Comparison of ENCODE assay signal across 1 cellular context in the genomic region with DNA sequence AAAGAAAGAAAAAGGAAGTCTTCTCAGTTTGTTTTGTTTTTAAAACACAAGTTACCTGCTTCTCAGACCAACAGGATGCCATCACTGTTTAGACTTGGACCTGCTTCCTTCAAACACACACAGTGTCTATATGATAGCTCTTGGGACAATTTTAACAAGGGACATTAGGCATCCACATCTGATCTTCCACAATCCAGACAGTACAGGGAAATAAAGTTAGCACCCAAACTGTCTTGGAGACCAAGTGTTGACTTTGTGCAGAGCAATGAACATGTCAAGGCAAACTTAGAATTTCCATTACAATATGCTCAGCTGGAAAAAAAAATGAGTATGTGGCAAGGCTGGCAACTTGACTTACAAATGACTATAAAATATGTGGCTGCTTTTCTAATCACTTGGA.
TF ChIP-seq lines count a peak whose summit lies in the region.

No MANE protein-coding gene starts in this region.

TF ChIP-seq in K562, 482 proteins besides CTCF, POLR2A, EP300 and RAD21 (continued from another document):
- TF ChIP-seq, protein P1, sequence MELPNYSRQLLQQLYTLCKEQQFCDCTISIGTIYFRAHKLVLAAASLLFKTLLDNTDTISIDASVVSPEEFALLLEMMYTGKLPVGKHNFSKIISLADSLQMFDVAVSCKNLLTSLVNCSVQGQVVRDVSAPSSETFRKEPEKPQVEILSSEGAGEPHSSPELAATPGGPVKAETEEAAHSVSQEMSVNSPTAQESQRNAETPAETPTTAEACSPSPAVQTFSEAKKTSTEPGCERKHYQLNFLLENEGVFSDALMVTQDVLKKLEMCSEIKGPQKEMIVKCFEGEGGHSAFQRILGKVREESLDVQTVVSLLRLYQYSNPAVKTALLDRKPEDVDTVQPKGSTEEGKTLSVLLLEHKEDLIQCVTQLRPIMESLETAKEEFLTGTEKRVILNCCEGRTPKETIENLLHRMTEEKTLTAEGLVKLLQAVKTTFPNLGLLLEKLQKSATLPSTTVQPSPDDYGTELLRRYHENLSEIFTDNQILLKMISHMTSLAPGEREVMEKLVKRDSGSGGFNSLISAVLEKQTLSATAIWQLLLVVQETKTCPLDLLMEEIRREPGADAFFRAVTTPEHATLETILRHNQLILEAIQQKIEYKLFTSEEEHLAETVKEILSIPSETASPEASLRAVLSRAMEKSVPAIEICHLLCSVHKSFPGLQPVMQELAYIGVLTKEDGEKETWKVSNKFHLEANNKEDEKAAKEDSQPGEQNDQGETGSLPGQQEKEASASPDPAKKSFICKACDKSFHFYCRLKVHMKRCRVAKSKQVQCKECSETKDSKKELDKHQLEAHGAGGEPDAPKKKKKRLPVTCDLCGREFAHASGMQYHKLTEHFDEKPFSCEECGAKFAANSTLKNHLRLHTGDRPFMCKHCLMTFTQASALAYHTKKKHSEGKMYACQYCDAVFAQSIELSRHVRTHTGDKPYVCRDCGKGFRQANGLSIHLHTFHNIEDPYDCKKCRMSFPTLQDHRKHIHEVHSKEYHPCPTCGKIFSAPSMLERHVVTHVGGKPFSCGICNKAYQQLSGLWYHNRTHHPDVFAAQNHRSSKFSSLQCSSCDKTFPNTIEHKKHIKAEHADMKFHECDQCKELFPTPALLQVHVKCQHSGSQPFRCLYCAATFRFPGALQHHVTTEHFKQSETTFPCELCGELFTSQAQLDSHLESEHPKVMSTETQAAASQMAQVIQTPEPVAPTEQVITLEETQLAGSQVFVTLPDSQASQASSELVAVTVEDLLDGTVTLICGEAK (IDR thresholded peaks at IDR 0.05) = no peak
- TF ChIP-seq, protein P1 (CRISPR knock-in tag; IDR thresholded peaks at IDR 0.05) = no peak
- TF ChIP-seq YBX1 (IDR thresholded peaks at IDR 0.05) (no peak), EGR1 (conservative IDR thresholded peaks at IDR 0.05) (no peak), NCOA6 (IDR thresholded peaks at IDR 0.05) (no peak), ZBED1 (IDR thresholded peaks at IDR 0.05) (no peak), CBX5 (IDR thresholded peaks at IDR 0.05; ENCODE audit: borderline replicate concordance, low read depth) (no peak), RBM14 (IDR thresholded peaks at IDR 0.05; ENCODE audit: borderline replicate concordance, insufficient read depth, low read depth, low read length) (no peak)
- TF ChIP-seq, protein P2, sequence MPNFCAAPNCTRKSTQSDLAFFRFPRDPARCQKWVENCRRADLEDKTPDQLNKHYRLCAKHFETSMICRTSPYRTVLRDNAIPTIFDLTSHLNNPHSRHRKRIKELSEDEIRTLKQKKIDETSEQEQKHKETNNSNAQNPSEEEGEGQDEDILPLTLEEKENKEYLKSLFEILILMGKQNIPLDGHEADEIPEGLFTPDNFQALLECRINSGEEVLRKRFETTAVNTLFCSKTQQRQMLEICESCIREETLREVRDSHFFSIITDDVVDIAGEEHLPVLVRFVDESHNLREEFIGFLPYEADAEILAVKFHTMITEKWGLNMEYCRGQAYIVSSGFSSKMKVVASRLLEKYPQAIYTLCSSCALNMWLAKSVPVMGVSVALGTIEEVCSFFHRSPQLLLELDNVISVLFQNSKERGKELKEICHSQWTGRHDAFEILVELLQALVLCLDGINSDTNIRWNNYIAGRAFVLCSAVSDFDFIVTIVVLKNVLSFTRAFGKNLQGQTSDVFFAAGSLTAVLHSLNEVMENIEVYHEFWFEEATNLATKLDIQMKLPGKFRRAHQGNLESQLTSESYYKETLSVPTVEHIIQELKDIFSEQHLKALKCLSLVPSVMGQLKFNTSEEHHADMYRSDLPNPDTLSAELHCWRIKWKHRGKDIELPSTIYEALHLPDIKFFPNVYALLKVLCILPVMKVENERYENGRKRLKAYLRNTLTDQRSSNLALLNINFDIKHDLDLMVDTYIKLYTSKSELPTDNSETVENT (CRISPR knock-in tag; IDR thresholded peaks at IDR 0.05) = no peak
- TF ChIP-seq, protein P3, sequence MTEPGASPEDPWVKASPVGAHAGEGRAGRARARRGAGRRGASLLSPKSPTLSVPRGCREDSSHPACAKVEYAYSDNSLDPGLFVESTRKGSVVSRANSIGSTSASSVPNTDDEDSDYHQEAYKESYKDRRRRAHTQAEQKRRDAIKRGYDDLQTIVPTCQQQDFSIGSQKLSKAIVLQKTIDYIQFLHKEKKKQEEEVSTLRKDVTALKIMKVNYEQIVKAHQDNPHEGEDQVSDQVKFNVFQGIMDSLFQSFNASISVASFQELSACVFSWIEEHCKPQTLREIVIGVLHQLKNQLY (CRISPR knock-in tag; conservative IDR thresholded peaks at IDR 0.05) = no peak
- TF ChIP-seq, protein P4, sequence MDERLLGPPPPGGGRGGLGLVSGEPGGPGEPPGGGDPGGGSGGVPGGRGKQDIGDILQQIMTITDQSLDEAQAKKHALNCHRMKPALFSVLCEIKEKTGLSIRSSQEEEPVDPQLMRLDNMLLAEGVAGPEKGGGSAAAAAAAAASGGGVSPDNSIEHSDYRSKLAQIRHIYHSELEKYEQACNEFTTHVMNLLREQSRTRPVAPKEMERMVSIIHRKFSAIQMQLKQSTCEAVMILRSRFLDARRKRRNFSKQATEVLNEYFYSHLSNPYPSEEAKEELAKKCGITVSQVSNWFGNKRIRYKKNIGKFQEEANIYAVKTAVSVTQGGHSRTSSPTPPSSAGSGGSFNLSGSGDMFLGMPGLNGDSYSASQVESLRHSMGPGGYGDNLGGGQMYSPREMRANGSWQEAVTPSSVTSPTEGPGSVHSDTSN (CRISPR knock-in tag; IDR thresholded peaks at IDR 0.05; ENCODE audit: low read depth) = no peak
- TF ChIP-seq, protein P4 (tag; conservative IDR thresholded peaks at IDR 0.05; ENCODE audit: low read depth) = no peak
